24 cellular contexts compared by ENCODE assay signal in the genomic region with DNA sequence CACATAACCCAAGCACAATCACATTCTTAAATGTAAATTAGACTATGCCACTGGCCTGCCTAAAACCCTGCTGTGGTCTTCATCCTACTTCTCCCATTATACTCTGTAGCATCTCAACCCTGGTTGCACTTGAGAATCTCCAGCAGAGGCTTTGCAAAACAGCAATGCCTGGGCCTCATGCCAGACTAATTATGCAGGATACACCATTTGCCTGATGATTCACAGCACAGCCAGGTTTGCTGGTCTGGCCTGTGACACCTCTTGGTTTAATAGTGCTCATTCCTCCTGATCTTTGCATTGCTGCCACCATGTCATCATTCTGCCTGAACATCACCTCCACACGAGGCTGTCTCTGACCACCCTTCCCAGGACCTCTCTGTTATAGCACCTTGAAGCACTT.
DNase-seq lines count a peak whose midpoint lies in the region; TF ChIP-seq lines count a peak whose summit lies in the region.
"Had no signal": no experiment of that assay in that cellular context is flagged by ENCODE, and none has a peak within 500 bp of the region (broad histone marks: within the 10 kb centered on the region; RNA-seq: fewer than 3 reads in every experiment).

No MANE protein-coding gene starts in this region.

- in situ Hi-C loops in G401 (cut with HindIII; ENCODE audit: low sequenced_read_pairs): no loop called here

- no peaks in the 10 kb centered on the region for H3K27me3 ChIP-seq in right atrium auricular region
- H3K27me3 ChIP-seq: adrenal gland, esophagus muscularis mucosa, thyroid gland, vagina had no signal

- H3K9me3 ChIP-seq in right atrium auricular region: no peaks in the 10 kb centered on the region
- H3K9me3 ChIP-seq: adrenal gland, esophagus muscularis mucosa, thyroid gland, vagina had no signal

- H3K27ac ChIP-seq in right atrium auricular region: no peak overlapping the region
- H3K27ac ChIP-seq: adrenal gland, esophagus muscularis mucosa, thyroid gland, vagina had no signal

- H3K36me3 ChIP-seq in right atrium auricular region: no peaks in the 10 kb centered on the region
- H3K36me3 ChIP-seq: adrenal gland, esophagus muscularis mucosa, thyroid gland, vagina had no signal

- DNase-seq in DMS53 treated with DMSO at 0.1 percent for 48 hours (lab: John Stamatoyannopoulos, UW; ENCODE audit: unreplicated experiment) (peak; percentile 26), NCI-H345 treated with DMSO at 0.1 percent for 48 hours (lab: John Stamatoyannopoulos, UW; ENCODE audit: unreplicated experiment) (peak; percentile 41), epithelial cell of esophagus (ENCODE audit: low read depth) (peak; percentile 73), posterior cingulate gyrus (peak in 7 of 10 donors; percentile 10 to 76 (median 46)), HuH-7 (ENCODE audit: low spot score) (no peak), G401 (ENCODE audit: low spot score) (no peak), AML-193 (lab: John Stamatoyannopoulos, UW) (no peak), right atrium auricular region (ENCODE audit: low spot score) (no peak)
- DNase-seq: activated CD4-positive, alpha-beta T cell treated with anti-CD3 and anti-CD28 coated beads for 48 hours; activated naive CD4-positive, alpha-beta T cell treated with Interleukin-2 at 50 U/mL for 16 hours; CD8-positive, alpha-beta T cell; effector CD8-positive, alpha-beta T cell; GDM1; H7; naive B cell; NCI-H1092 treated with DMSO at 0.1 percent for 48 hours; NCI-H2081; NCI-H226; NCI-H82; Right ventricle myocardium superior; thyroid gland had no signal

- TF ChIP-seq CTCF in epithelial cell of esophagus (IDR thresholded peaks at IDR 0.05; ENCODE audit: insufficient read depth, low read depth, low read length, missing control alignments) (no peak), right atrium auricular region (IDR thresholded peaks at IDR 0.05) (no peak)

- intact Hi-C loops in posterior cingulate gyrus (cut with DNase I): no loop called here

- H3K4me3 ChIP-seq in epithelial cell of esophagus (ENCODE audit: low read length): no peak overlapping the region
- H3K4me3 ChIP-seq in right atrium auricular region: no peak overlapping the region
- H3K4me3 ChIP-seq: adrenal gland, esophagus muscularis mucosa, thyroid gland, vagina had no signal

- no peaks in the 10 kb centered on the region for H3K4me1 ChIP-seq in right atrium auricular region
- H3K4me1 ChIP-seq: adrenal gland, esophagus muscularis mucosa, thyroid gland, vagina had no signal

Comparison
In these comparisons a context has a peak if more than half of its experiments do, and no peak if none do; other contexts are left out.
1. DNase-seq: peak in DMS53 treated with DMSO at 0.1 percent for 48 hours (single experiment), NCI-H345 treated with DMSO at 0.1 percent for 48 hours (single experiment), epithelial cell of esophagus (single experiment) and posterior cingulate gyrus (7 of 10); none in HuH-7 (single experiment), G401 (single experiment), AML-193 (0 of 2) and right atrium auricular region (single experiment).